29 cellular contexts compared by ENCODE assay signal in the genomic region with DNA sequence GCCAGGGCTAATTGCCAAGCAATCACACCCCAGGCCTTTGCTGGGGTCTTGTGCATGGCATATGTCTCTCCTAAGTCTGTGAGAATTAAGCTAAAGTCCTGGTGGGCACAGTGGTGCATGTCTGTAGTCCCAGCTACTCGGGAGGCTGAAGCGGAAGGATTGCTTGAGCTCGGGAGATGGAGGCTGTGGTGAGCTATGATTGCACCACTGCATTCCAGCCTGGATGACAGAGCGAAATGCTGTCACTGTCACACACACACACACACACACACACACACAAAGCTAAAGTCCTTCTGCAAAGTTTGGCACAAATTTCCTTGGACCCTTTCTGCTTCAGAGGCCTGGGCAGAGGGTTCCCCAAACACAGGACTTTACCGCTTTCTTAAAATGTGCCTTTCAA.
"Had no signal": no experiment of that assay in that cellular context is flagged by ENCODE, and none has a peak within 500 bp of the region (broad histone marks: within the 10 kb centered on the region; RNA-seq: fewer than 3 reads in every experiment).

No MANE protein-coding gene starts in this region.

- ATAC-seq: activated CD4-positive, CD25-positive, alpha-beta regulatory T cell treated with anti-CD3 and anti-CD28 coated beads, Interleukin-2, amount 50 U/mL, for 24 hours; activated CD8-positive, alpha-beta T cell treated with anti-CD3 and anti-CD28 coated beads for 36 hours; activated naive CD4-positive, alpha-beta T cell treated with anti-CD3 and anti-CD28 coated beads, Interleukin-2, amount 50 U/mL, for 72 hours; activated T-cell treated with anti-CD3 and anti-CD28 coated beads, Interleukin-2, amount 50 U/mL, for 4 hours; activated T-helper 17 cell treated with anti-CD3 and anti-CD28 coated beads, Interleukin-2, amount 50 U/mL, for 72 hours; WTC11 had no signal

- H3K9me3 ChIP-seq: ascending aorta, breast epithelium, colonic mucosa had no signal

- H3K4me1 ChIP-seq: ascending aorta, breast epithelium, colonic mucosa had no signal

- H3K27me3 ChIP-seq: ascending aorta, breast epithelium, cardiac muscle cell, colonic mucosa had no signal

- H3K4me3 ChIP-seq: ascending aorta, breast epithelium, cardiac muscle cell, colonic mucosa had no signal

- H3K36me3 ChIP-seq: ascending aorta, breast epithelium, cardiac muscle cell, colonic mucosa had no signal

- DNase-seq: activated CD4-positive, alpha-beta T cell treated with anti-CD3 and anti-CD28 coated beads for 48 hours; activated CD4-positive, alpha-beta T cell treated with anti-CD3 and anti-CD28 coated beads, Interleukin-2, amount 50 U/mL, for 1 hour; activated CD4-positive, alpha-beta T cell treated with anti-CD3 and anti-CD28 coated beads, Interleukin-2, amount 50 U/mL, for 48 hours; activated CD8-positive, alpha-beta memory T cell treated with anti-CD3 and anti-CD28 coated beads for 24 hours; activated CD8-positive, alpha-beta T cell treated with anti-CD3 and anti-CD28 coated beads for 36 hours; activated gamma-delta T cell; activated naive CD4-positive, alpha-beta T cell; activated naive CD4-positive, alpha-beta T cell treated with anti-CD3 and anti-CD28 coated beads, Interleukin-2, amount 10 ng/mL, durations not matched to agents 7 days and 5 days; activated naive CD8-positive, alpha-beta T cell treated with anti-CD3 and anti-CD28 coated beads, Interleukin-2, amount 10 ng/mL, durations not matched to agents 7 days and 5 days; activated T-cell treated with anti-CD3 and anti-CD28 coated beads, Interleukin-2, amount 50 U/mL, for 4 hours; central memory CD4-positive, alpha-beta T cell; cerebellar nuclear complex; colonic mucosa; effector CD8-positive, alpha-beta T cell; foreskin fibroblast; head of caudate nucleus; T-helper 2 cell had no signal

- FAIRE-seq: endometrium, endothelial cell of umbilical vein, frontal cortex had no signal

- H3K27ac ChIP-seq: ascending aorta, breast epithelium, cardiac muscle cell, colonic mucosa, epithelial cell of prostate, VCaP had no signal
